1 cellular context compared by ENCODE assay signal in the genomic region with DNA sequence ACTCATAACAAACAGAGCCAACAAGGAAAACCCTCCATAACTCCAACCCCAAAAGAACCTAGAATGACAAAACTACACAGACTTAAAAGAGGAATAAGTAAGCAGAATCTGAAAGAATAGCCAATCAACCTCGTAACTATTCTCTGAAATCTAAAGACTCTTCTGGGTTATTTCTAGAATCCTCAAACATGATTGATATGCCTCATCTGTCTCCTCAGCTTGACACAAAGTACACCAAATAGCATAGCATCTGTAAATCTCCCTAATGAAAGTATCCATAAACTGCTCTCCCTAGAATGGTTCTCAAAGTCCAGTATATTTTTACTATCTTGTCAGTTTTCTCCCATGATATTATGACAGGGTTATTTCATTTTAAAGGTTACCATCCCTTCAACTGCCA.
TF ChIP-seq lines count a peak whose summit lies in the region.

No MANE protein-coding gene starts in this region.

TF ChIP-seq in K562, 482 proteins besides CTCF, POLR2A, EP300 and RAD21 (continued from another document):
- no peak for TF ChIP-seq ERF (CRISPR knock-in tag; IDR thresholded peaks at IDR 0.05)
- TF ChIP-seq, protein P1, sequence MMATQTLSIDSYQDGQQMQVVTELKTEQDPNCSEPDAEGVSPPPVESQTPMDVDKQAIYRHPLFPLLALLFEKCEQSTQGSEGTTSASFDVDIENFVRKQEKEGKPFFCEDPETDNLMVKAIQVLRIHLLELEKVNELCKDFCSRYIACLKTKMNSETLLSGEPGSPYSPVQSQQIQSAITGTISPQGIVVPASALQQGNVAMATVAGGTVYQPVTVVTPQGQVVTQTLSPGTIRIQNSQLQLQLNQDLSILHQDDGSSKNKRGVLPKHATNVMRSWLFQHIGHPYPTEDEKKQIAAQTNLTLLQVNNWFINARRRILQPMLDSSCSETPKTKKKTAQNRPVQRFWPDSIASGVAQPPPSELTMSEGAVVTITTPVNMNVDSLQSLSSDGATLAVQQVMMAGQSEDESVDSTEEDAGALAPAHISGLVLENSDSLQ (IDR thresholded peaks at IDR 0.05), result peak; percentile 23; the same call in 1 of the 2 replicates
- TF ChIP-seq SMAD1 (IDR thresholded peaks at IDR 0.05; ENCODE audit: low read depth, low read length, partially characterized antibody), result no peak
- TF ChIP-seq MEIS2 (IDR thresholded peaks at IDR 0.05; ENCODE audit: partially characterized antibody), result peak; percentile 62
- TF ChIP-seq PTTG1 (tag; IDR thresholded peaks at IDR 0.05; ENCODE audit: low read depth), result no peak
- TF ChIP-seq ZNF717 (CRISPR knock-in tag; IDR thresholded peaks at IDR 0.05), result no peak
- TF ChIP-seq ELF2 (CRISPR knock-in tag; IDR thresholded peaks at IDR 0.05), result no peak
